Comparison of ENCODE assay signal across 8 cellular contexts in the genomic region with DNA sequence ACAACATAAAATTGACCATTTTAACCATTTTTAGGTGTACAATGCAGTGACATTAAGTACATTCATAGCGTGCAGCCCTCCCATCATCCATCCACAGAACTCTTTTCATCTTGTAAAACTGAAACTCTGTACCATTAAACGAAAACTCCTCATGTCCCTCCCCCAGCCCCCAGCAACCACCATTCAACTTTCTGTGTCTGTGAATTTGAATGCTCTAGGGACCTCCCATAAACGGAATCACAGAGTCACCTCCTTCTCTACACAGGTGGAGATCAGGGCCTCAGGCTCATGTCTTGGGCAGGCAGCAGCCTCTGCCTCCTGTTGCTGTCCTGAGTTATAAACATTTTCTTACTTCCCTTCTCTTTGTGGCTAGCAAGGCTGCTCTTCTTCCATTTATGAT. TPM values are rescaled to one million over a fixed set of nuclear protein-coding genes. Genes with fewer than 3 reads are reported as not detected.
DNase-seq lines count a peak whose midpoint lies in the region; ATAC-seq and TF ChIP-seq lines count a peak whose summit lies in the region.

No MANE protein-coding gene starts in this region.

- H3K36me3 Mint-ChIP-seq in activated T-cell treated with anti-CD3 and anti-CD28 coated beads, Interleukin-2, amount 50 U/mL, for 24 hours (ENCODE audit: low read depth), result no peaks in the 10 kb centered on the region
- no peaks in the 10 kb centered on the region for H3K36me3 Mint-ChIP-seq in nephron progenitor cell (ENCODE audit: low read depth)

- no peaks in the 10 kb centered on the region for H3K27me3 Mint-ChIP-seq in activated T-cell treated with anti-CD3 and anti-CD28 coated beads, Interleukin-2, amount 50 U/mL, for 24 hours
- peaks cover 7% of the 10 kb centered on the region for H3K27me3 Mint-ChIP-seq in nephron progenitor cell (ENCODE audit: low read depth, poor library complexity)

- peak overlapping the region; percentile 4 for H3K27ac Mint-ChIP-seq in activated T-cell treated with anti-CD3 and anti-CD28 coated beads, Interleukin-2, amount 50 U/mL, for 24 hours
- H3K27ac Mint-ChIP-seq in nephron progenitor cell, result peak overlapping the region; percentile 91

- no peak for TF ChIP-seq CTCF in nephron progenitor cell (IDR thresholded peaks at IDR 0.05)

- peaks cover 4% of the 10 kb centered on the region for H3K4me1 ChIP-seq in right cardiac atrium (ENCODE audit: control insufficient read depth, insufficient read depth, low read length)

- no peak overlapping the region for H3K4me3 Mint-ChIP-seq in activated T-cell treated with anti-CD3 and anti-CD28 coated beads, Interleukin-2, amount 50 U/mL, for 24 hours
- H3K4me3 Mint-ChIP-seq in nephron progenitor cell, result peak overlapping the region; percentile 55

- no peaks in the 10 kb centered on the region for H3K9me3 Mint-ChIP-seq in activated T-cell treated with anti-CD3 and anti-CD28 coated beads, Interleukin-2, amount 50 U/mL, for 24 hours
- no peaks in the 10 kb centered on the region for H3K9me3 Mint-ChIP-seq in nephron progenitor cell

- ATAC-seq in GM21576 (IDR thresholded peaks at IDR 0.05; ENCODE audit: unreplicated experiment) (peak; percentile 88), HG03378 (IDR thresholded peaks at IDR 0.05; ENCODE audit: unreplicated experiment) (peak; percentile 87), right cardiac atrium (no peak)

- no peak for DNase-seq in activated T-cell treated with anti-CD3 and anti-CD28 coated beads, Interleukin-2, amount 50 U/mL, for 24 hours
- DNase-seq in activated T-cell treated with anti-CD3 and anti-CD28 coated beads, Interleukin-2, amount 50 U/mL, for 1 hour, result no peak
- DNase-seq in nephron progenitor cell (no peak), right cardiac atrium (no peak), cardiac septum (ENCODE audit: low spot score) (no peak), NCI-H2196 treated with DMSO at 0.1 percent for 48 hours (lab: John Stamatoyannopoulos, UW; ENCODE audit: unreplicated experiment) (no peak)

- H3K4me1 Mint-ChIP-seq in activated T-cell treated with anti-CD3 and anti-CD28 coated beads, Interleukin-2, amount 50 U/mL, for 24 hours (ENCODE audit: low read depth), result peaks cover 7% of the 10 kb centered on the region
- peaks cover 47% of the 10 kb centered on the region for H3K4me1 Mint-ChIP-seq in nephron progenitor cell

- no peaks in the 10 kb centered on the region for H3K9me3 ChIP-seq in right cardiac atrium (ENCODE audit: control insufficient read depth, low read length)

- WGBS in right cardiac atrium, result 74% methylated on average over 3 of the region's 3 CpGs

- H3K27ac ChIP-seq in right cardiac atrium (ENCODE audit: low read length), result no peak overlapping the region

- intact Hi-C loops in right cardiac atrium (cut with DNase I) (no loop called here), cardiac septum (cut with DNase I) (no loop called here)

- no peak overlapping the region for H3K4me3 ChIP-seq in right cardiac atrium (ENCODE audit: low read length)

- no peaks in the 10 kb centered on the region for H3K27me3 ChIP-seq in right cardiac atrium (ENCODE audit: control insufficient read depth, insufficient read depth)

RNA-seq across cellular contexts. Expression of gene CCNE1, which starts 7.3 kb away (rescaled TPM):
- 1 to 10 TPM; 2.1 to 5.1 (median 3.8) TPM for total RNA-seq in right cardiac atrium
- 3.0 TPM for polyA plus RNA-seq in right cardiac atrium
- total RNA-seq in cardiac septum, result 1.9 TPM

Comparison
In these comparisons a context has a peak if more than half of its experiments do, and no peak if none do; other contexts are left out.
1. ATAC-seq: peak in GM21576 (single experiment) and HG03378 (single experiment); none in right cardiac atrium (0 of 2).